Comparison of ENCODE assay signal across 9 cellular contexts in genomic region chr6:25660512-25660911, GRCh38. TPM values are rescaled to one million over a fixed set of nuclear protein-coding genes. Genes with fewer than 3 reads are reported as not detected.
A peak's percentile ranks its signal among the peaks of the same experiment; 100 is the strongest.
DNase-seq lines count a peak whose midpoint lies in the region; ATAC-seq and TF ChIP-seq lines count a peak whose summit lies in the region.
"Had no signal": no experiment of that assay in that cellular context is flagged by ENCODE, and none has a peak within 500 bp of the region (broad histone marks: within the 10 kb centered on the region; RNA-seq: fewer than 3 reads in every experiment).

No MANE protein-coding gene starts in this region.

- peak; percentile 19 for ATAC-seq in left lobe of liver
- ATAC-seq in HG03280 (IDR thresholded peaks at IDR 0.05; ENCODE audit: unreplicated experiment) = no peak

- H3K27ac ChIP-seq in VCaP = peak overlapping the region; percentile 90

- DNase-seq in COLO668 (lab: John Stamatoyannopoulos, UW; ENCODE audit: unreplicated experiment) = peak; percentile 51
- DNase-seq in HS-27A (ENCODE audit: low read depth) = peak; percentile 38
- no peak for DNase-seq in left lobe of liver (ENCODE audit: low spot score)
- DNase-seq in NCI-H1436 (lab: John Stamatoyannopoulos, UW) = no peak
- DNase-seq in 8988T = no peak
- no peak for DNase-seq in DMS153 (lab: John Stamatoyannopoulos, UW)
- DNase-seq: anterior cingulate cortex had no signal

- no peak for TF ChIP-seq CTCF in VCaP (conservative IDR thresholded peaks at IDR 0.05)

RNA-seq across cellular contexts. Expression of gene SCGN, which starts 8.5 kb away (rescaled TPM):
- total RNA-seq in left lobe of liver = 2.2 TPM

Comparison
In these comparisons a context has a peak if more than half of its experiments do, and no peak if none do; other contexts are left out.
1. DNase-seq: peak in COLO668 (single experiment) and HS-27A (single experiment); none in left lobe of liver (single experiment), NCI-H1436 (single experiment), 8988T (single experiment) and DMS153 (single experiment).